Comparison of ENCODE assay signal across 1 cellular context in the genomic region with DNA sequence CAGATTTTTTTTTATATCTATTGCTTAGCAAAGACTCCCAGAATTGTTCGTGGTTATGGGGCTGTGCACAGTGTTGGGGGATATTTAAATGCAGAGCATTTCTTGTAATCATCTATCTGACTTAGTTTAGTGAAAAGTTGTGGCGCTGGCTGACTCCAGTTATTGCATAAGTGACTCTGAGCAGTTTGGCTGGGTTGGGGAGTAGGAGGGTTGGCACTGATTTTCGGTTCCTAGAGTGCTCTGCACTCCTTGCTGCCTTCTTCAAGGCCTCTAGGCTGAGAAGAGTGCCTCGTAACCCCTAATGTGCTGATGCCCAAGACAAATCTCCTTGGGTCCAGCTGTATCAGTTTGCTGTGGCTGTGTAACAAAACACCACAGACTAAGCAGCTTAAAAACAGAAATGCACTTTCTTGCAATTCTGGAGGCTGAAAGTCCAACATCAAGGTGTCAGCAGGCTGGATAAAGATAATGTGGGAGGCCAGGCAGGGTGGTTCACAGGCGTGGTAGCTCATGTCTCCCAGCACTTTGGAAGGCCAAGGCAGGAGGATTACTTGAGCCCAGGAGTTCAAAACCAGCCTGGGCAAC.
TF ChIP-seq lines count a peak whose summit lies in the region.

No MANE protein-coding gene starts in this region.

TF ChIP-seq in IMR-90, 13 proteins besides CTCF, POLR2A, EP300 and RAD21:
- TF ChIP-seq MAZ (IDR thresholded peaks at IDR 0.05; ENCODE audit: borderline replicate concordance, low read depth, low read length) (no peak), CEBPB (IDR thresholded peaks at IDR 0.05; ENCODE audit: low read depth, low read length) (0 out of 2 replicates have a peak, but pooled peaks have one; percentile 4)
